In the genomic region with DNA sequence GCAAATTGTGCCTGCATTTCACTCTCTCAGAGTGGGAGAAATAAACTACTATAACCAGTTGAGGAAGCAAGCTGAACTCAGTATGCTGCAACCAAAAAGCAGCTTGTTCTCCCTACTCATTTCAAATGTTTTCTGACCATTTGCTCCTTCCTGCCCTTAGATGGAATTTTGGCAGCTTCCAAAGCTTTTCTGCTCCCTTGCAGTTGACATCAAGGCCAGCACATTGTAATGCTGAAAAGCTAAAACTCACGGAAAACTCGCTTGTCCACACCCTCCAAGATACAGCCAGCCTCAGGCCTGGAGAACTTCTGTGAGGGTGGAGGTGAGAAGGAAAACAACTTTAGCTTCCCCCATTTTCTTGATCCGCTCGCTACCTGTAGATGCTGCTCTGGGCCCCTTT, we compare ENCODE assay signal across 1 cellular context.
TF ChIP-seq lines count a peak whose summit lies in the region.

No MANE protein-coding gene starts in this region.

TF ChIP-seq in GM23338, 12 proteins besides CTCF, POLR2A, EP300 and RAD21 (continued from another document):
- TF ChIP-seq, protein P1, sequence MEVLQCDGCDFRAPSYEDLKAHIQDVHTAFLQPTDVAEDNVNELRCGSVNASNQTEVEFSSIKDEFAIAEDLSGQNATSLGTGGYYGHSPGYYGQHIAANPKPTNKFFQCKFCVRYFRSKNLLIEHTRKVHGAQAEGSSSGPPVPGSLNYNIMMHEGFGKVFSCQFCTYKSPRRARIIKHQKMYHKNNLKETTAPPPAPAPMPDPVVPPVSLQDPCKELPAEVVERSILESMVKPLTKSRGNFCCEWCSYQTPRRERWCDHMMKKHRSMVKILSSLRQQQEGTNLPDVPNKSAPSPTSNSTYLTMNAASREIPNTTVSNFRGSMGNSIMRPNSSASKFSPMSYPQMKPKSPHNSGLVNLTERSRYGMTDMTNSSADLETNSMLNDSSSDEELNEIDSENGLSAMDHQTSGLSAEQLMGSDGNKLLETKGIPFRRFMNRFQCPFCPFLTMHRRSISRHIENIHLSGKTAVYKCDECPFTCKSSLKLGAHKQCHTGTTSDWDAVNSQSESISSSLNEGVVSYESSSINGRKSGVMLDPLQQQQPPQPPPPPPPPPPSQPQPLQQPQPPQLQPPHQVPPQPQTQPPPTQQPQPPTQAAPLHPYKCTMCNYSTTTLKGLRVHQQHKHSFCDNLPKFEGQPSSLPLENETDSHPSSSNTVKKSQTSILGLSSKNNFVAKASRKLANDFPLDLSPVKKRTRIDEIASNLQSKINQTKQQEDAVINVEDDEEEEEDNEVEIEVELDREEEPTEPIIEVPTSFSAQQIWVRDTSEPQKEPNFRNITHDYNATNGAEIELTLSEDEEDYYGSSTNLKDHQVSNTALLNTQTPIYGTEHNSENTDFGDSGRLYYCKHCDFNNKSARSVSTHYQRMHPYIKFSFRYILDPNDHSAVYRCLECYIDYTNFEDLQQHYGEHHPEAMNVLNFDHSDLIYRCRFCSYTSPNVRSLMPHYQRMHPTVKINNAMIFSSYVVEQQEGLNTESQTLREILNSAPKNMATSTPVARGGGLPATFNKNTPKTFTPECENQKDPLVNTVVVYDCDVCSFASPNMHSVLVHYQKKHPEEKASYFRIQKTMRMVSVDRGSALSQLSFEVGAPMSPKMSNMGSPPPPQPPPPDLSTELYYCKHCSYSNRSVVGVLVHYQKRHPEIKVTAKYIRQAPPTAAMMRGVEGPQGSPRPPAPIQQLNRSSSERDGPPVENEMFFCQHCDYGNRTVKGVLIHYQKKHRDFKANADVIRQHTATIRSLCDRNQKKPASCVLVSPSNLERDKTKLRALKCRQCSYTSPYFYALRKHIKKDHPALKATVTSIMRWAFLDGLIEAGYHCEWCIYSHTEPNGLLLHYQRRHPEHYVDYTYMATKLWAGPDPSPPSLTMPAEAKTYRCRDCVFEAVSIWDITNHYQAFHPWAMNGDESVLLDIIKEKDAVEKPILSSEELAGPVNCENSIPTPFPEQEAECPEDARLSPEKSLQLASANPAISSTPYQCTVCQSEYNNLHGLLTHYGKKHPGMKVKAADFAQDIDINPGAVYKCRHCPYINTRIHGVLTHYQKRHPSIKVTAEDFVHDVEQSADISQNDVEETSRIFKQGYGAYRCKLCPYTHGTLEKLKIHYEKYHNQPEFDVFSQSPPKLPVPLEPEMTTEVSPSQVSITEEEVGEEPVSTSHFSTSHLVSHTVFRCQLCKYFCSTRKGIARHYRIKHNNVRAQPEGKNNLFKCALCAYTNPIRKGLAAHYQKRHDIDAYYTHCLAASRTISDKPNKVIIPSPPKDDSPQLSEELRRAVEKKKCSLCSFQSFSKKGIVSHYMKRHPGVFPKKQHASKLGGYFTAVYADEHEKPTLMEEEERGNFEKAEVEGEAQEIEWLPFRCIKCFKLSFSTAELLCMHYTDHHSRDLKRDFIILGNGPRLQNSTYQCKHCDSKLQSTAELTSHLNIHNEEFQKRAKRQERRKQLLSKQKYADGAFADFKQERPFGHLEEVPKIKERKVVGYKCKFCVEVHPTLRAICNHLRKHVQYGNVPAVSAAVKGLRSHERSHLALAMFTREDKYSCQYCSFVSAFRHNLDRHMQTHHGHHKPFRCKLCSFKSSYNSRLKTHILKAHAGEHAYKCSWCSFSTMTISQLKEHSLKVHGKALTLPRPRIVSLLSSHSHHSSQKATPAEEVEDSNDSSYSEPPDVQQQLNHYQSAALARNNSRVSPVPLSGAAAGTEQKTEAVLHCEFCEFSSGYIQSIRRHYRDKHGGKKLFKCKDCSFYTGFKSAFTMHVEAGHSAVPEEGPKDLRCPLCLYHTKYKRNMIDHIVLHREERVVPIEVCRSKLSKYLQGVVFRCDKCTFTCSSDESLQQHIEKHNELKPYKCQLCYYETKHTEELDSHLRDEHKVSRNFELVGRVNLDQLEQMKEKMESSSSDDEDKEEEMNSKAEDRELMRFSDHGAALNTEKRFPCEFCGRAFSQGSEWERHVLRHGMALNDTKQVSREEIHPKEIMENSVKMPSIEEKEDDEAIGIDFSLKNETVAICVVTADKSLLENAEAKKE (CRISPR knock-in tag; IDR thresholded peaks at IDR 0.05): no peak
